13 cellular contexts compared by ENCODE assay signal in the genomic region with DNA sequence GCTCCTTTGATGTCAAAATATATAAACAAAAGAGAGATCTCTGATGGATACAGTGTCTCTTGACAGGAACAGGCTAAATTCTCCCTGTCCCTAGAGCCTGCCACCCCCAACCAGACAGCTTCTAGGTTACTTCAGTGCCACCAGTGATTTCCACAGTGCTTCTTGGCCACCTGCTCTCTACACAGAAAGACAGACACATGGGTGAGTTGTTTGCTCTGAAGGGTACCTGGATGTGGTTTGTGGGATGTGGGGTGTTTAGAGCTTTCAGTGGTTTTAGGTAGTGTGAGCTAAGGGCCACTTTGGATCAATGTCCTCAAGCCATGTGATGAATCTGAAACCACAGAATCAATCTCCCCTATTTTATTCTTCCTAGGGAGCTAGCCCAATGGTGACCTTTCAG.
"Had no signal": no experiment of that assay in that cellular context is flagged by ENCODE, and none has a peak within 500 bp of the region (broad histone marks: within the 10 kb centered on the region; RNA-seq: fewer than 3 reads in every experiment).

No MANE protein-coding gene starts in this region.

- H3K4me1 ChIP-seq: colonic mucosa, heart left ventricle, left lung, psoas muscle, right lobe of liver had no signal

- H3K4me3 Mint-ChIP-seq: nephron progenitor cell; stimulated activated naive B cell treated with anti-CD40 and anti-IgM and Interleukin-4, amounts not matched to agents 10 μg/mL and 1 μg/mL and 100 μg/mL, for 72 hours; T-helper 2 cell treated with Interferon-gamma antibody and Interleukin-4, amounts not matched to agents 5 μg/mL and 100 μg/mL, for 36 hours; type B pancreatic cell had no signal

- H3K4me1 Mint-ChIP-seq: nephron progenitor cell; stimulated activated naive B cell treated with anti-CD40 and anti-IgM and Interleukin-4, amounts not matched to agents 10 μg/mL and 1 μg/mL and 100 μg/mL, for 72 hours had no signal

- H3K27ac ChIP-seq: colonic mucosa, heart left ventricle, left lung, psoas muscle, right lobe of liver had no signal

- H3K9me3 ChIP-seq: colonic mucosa, heart left ventricle, left lung, psoas muscle, right lobe of liver had no signal

- H3K27me3 ChIP-seq: colonic mucosa, left lung, right lobe of liver had no signal

- H3K36me3 ChIP-seq: colonic mucosa, heart left ventricle, left lung, right lobe of liver had no signal

- H3K27ac Mint-ChIP-seq: nephron progenitor cell; stimulated activated naive B cell treated with anti-CD40 and anti-IgM and Interleukin-4, amounts not matched to agents 10 μg/mL and 1 μg/mL and 100 μg/mL, for 72 hours; T-helper 2 cell treated with Interferon-gamma antibody and Interleukin-4, amounts not matched to agents 5 μg/mL and 100 μg/mL, for 36 hours; type B pancreatic cell had no signal

- FAIRE-seq: keratinocyte had no signal

- H3K9me3 Mint-ChIP-seq: nephron progenitor cell; stimulated activated naive B cell treated with anti-CD40 and anti-IgM and Interleukin-4, amounts not matched to agents 10 μg/mL and 1 μg/mL and 100 μg/mL, for 72 hours; T-helper 2 cell treated with Interferon-gamma antibody and Interleukin-4, amounts not matched to agents 5 μg/mL and 100 μg/mL, for 36 hours; type B pancreatic cell had no signal

- H3K4me3 ChIP-seq: colonic mucosa, heart left ventricle, left lung, psoas muscle, right lobe of liver had no signal

- ATAC-seq: heart left ventricle; left lung; psoas muscle; right lobe of liver; stimulated activated naive B cell treated with anti-CD40 and anti-IgM and Interleukin-4, amounts not matched to agents 10 μg/mL and 1 μg/mL and 100 μg/mL, for 72 hours had no signal

- H3K36me3 Mint-ChIP-seq: stimulated activated naive B cell treated with anti-CD40 and anti-IgM and Interleukin-4, amounts not matched to agents 10 μg/mL and 1 μg/mL and 100 μg/mL, for 72 hours; type B pancreatic cell had no signal

- DNase-seq: activated CD4-positive, CD25-positive, alpha-beta regulatory T cell treated with anti-CD3 and anti-CD28 coated beads, Interleukin-2, amount 50 U/mL, for 72 hours; activated effector memory CD4-positive, alpha-beta T cell treated with Interleukin-2 at 50 U/mL for 16 hours; colonic mucosa; foreskin melanocyte; heart left ventricle; left lung; nephron progenitor cell; psoas muscle; right lobe of liver; stimulated activated naive B cell treated with anti-CD40 and anti-IgM and Interleukin-4, amounts not matched to agents 10 μg/mL and 1 μg/mL and 100 μg/mL, for 72 hours had no signal
